Comparison of ENCODE assay signal across 7 cellular contexts in genomic region chr21:43719748-43720538, GRCh38. TPM values are rescaled to one million over a fixed set of nuclear protein-coding genes. Genes with fewer than 3 reads are reported as not detected.
DNase-seq lines count a peak whose midpoint lies in the region; ATAC-seq and TF ChIP-seq lines count a peak whose summit lies in the region.

No MANE protein-coding gene starts in this region.

- H3K36me3 ChIP-seq in KMS-11 (ENCODE audit: insufficient read depth) (no peaks in the 10 kb centered on the region), breast epithelium (no peaks in the 10 kb centered on the region), transverse colon (no peaks in the 10 kb centered on the region)

- peak overlapping the region; percentile 68 for H2AFZ ChIP-seq in KMS-11 (ENCODE audit: low read depth)

- H3K9me3 ChIP-seq in breast epithelium (no peaks in the 10 kb centered on the region), transverse colon (no peaks in the 10 kb centered on the region)

- peaks cover 58% of the 10 kb centered on the region for H3K4me1 ChIP-seq in KMS-11 (ENCODE audit: low read depth, poor library complexity, severe bottlenecking)
- peaks cover 3 to 13% of the 10 kb centered on the region in 2 donors for H3K4me1 ChIP-seq in breast epithelium
- peaks cover 18 to 40% (median 25%) of the 10 kb centered on the region in 4 donors for H3K4me1 ChIP-seq in transverse colon

- TF ChIP-seq POLR2A in breast epithelium (IDR thresholded peaks at IDR 0.05) (no peak), lower leg skin (IDR thresholded peaks at IDR 0.05) (no peak), transverse colon (IDR thresholded peaks at IDR 0.05) (no peak)

- peak overlapping the region; percentile 71 for H3K27ac ChIP-seq in KMS-11
- peak overlapping the region; percentile 83 to 89 for H3K27ac ChIP-seq in breast epithelium
- H3K27ac ChIP-seq in transverse colon, result peak overlapping the region; percentile 87 to 93 (median 92)

- ATAC-seq in GM19397 (IDR thresholded peaks at IDR 0.05; ENCODE audit: unreplicated experiment) (peak; percentile 5), GM19467 (IDR thresholded peaks at IDR 0.05; ENCODE audit: unreplicated experiment) (no peak)

- TF ChIP-seq EP300 in transverse colon (IDR thresholded peaks at IDR 0.05; ENCODE audit: low read depth), result no peak

- H3K27me3 ChIP-seq in KMS-11 (ENCODE audit: insufficient read depth, low read depth) (no peaks in the 10 kb centered on the region), breast epithelium (no peaks in the 10 kb centered on the region), transverse colon (no peaks in the 10 kb centered on the region)

- H3K4me2 ChIP-seq in KMS-11, result peak overlapping the region; percentile 94

- in situ Hi-C loops in transverse colon (cut with MboI; ENCODE audit: low pct_ligation_motif_present in 1 of 4, low pct_unique_long_range_greater_than_20kb in 1 of 4, low sequenced_read_pairs in 3 of 4), result no loop called here

- no peak for DNase-seq in breast epithelium (ENCODE audit: low spot score in 2 of 2)
- no peak for DNase-seq in lower leg skin (ENCODE audit: low spot score in 2 of 2)
- DNase-seq in transverse colon, result no peak
- DNase-seq in NCI-H2227 treated with DMSO at 0.1 percent for 48 hours (lab: John Stamatoyannopoulos, UW), result no peak

- WGBS in lower leg skin, 2 donors, result 7 to 12% methylated on average over 26 to 49 of the region's 49 CpGs
- WGBS in transverse colon (ENCODE audit: low coverage in 1 of 2), 2 donors, result 8% methylated on average over 38 of the region's 49 CpGs; no CpG with 5 or more reads in 1 of the 2 donors

- TF ChIP-seq CTCF in KMS-11 (conservative IDR thresholded peaks at IDR 0.05; ENCODE audit: low read depth, low read length), result no peak
- no peak for TF ChIP-seq CTCF in breast epithelium (IDR thresholded peaks at IDR 0.05)
- no peak for TF ChIP-seq CTCF in lower leg skin (IDR thresholded peaks at IDR 0.05)
- no peak for TF ChIP-seq CTCF in transverse colon (IDR thresholded peaks at IDR 0.05)

- peaks cover 50% of the 10 kb centered on the region for H3K79me2 ChIP-seq in KMS-11 (ENCODE audit: insufficient read depth, low read depth)

- H3K4me3 ChIP-seq in KMS-11 (IDR thresholded peaks at IDR 0.05; ENCODE audit: insufficient read depth, low read depth, low read length), result no peak overlapping the region
- H3K4me3 ChIP-seq in breast epithelium, result peak overlapping the region; percentile 86 to 99 (median 95)
- H3K4me3 ChIP-seq in lower leg skin (ENCODE audit: low read depth, poor library complexity, severe bottlenecking), result peak overlapping the region; percentile 90
- peak overlapping the region; percentile 68 to 87 (median 78) for H3K4me3 ChIP-seq in transverse colon

- intact Hi-C loops in breast epithelium (cut with DNase I; ENCODE audit: low total_unique reads) (loop anchor here (10.0 kb wide), 1 partner anchor 75 kb away; no protein-coding TSS in a partner anchor), lower leg skin (cut with DNase I; ENCODE audit: low total_unique reads) (loop anchor here (10.0 kb wide), 1 partner anchor 55 kb away; no protein-coding TSS in a partner anchor), transverse colon (cut with DNase I; ENCODE audit: low total_unique reads) (no loop called here)

- H3K9ac ChIP-seq in KMS-11, result peak overlapping the region; percentile 95

- H4K20me1 ChIP-seq in KMS-11 (ENCODE audit: insufficient read depth), result peaks cover 12% of the 10 kb centered on the region; the same call in 1 of the 2 replicates

RNA-seq across cellular contexts. Expression of gene PDXK, which starts 1.0 kb away (rescaled TPM):
- total RNA-seq in breast epithelium, result 10 to 100 TPM; 51.5 to 79.2 (median 65.6) TPM
- total RNA-seq in lower leg skin, result 10 to 100 TPM; 19.5 to 55.6 (median 42.1) TPM
- 100 to 1,000 TPM in 2 of 4 donors, 10 to 100 TPM in 2; 85.8 to 117 (median 103) TPM for total RNA-seq in transverse colon

RNA-seq across cellular contexts. Expression of gene CSTB, which starts 56.2 kb away (rescaled TPM):
- total RNA-seq in breast epithelium (10 to 100 TPM; 12.1 to 16.8 (median 16.8) TPM), lower leg skin (10 to 100 TPM; 11.0 to 29.3 (median 21.8) TPM), transverse colon (10 to 100 TPM; 16.1 to 61.7 (median 19.6) TPM)
